In the genomic region with DNA sequence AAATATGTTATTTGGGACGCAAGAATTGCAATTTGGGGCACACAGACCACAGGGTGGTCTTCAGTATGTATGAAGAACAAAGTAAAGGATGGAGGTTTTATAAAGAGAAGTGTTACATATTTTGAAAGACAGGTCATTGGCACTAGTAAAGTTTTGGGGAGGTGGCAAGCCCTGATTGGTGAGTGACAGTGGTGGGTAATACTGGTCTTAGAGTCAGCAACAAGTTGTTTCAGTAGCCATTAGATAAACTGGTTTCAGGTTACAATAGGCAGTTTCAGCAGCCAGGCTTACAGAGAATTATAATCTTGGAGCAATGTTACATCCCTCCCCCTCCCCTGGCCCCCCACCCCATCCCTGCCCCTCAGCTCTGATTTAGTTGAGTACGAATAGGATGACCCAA, we compare ENCODE assay signal across 12 cellular contexts. TPM values are rescaled to one million over a fixed set of nuclear protein-coding genes. Genes with fewer than 3 reads are reported as not detected.
A peak's percentile ranks its signal among the peaks of the same experiment; 100 is the strongest.
DNase-seq lines count a peak whose midpoint lies in the region; ATAC-seq and TF ChIP-seq lines count a peak whose summit lies in the region.
"Had no signal": no experiment of that assay in that cellular context is flagged by ENCODE, and none has a peak within 500 bp of the region (broad histone marks: within the 10 kb centered on the region; RNA-seq: fewer than 3 reads in every experiment).

No MANE protein-coding gene starts in this region.

- H3F3A ChIP-seq in smooth muscle cell (ENCODE audit: low read depth), result peaks cover 23% of the 10 kb centered on the region

- no peaks in the 10 kb centered on the region for H3K9me3 Mint-ChIP-seq in activated T-cell treated with anti-CD3 and anti-CD28 coated beads, Interleukin-2, amount 50 U/mL, for 72 hours
- H3K9me3 Mint-ChIP-seq in activated T-cell treated with anti-CD3 and anti-CD28 coated beads, Interleukin-2, amount 50 U/mL, for 4 hours, result no peaks in the 10 kb centered on the region
- H3K9me3 Mint-ChIP-seq in WTC11, result peaks cover 6% of the 10 kb centered on the region; the same call in 1 of the 2 replicates

- WGBS in smooth muscle cell (ENCODE audit: low lambda C conversion rate), result 69% methylated on average over 2 of the region's 2 CpGs
- 93% methylated on average over 2 of the region's 2 CpGs for WGBS in suprapubic skin

- peak overlapping the region; percentile 88 for H3K27ac Mint-ChIP-seq in activated T-cell treated with anti-CD3 and anti-CD28 coated beads, Interleukin-2, amount 50 U/mL, for 72 hours
- peak overlapping the region; percentile 33; the same call in 1 of the 2 replicates for H3K27ac Mint-ChIP-seq in WTC11

- no peak overlapping the region for H3K9ac ChIP-seq in smooth muscle cell (ENCODE audit: low read depth)

- POLR2A ChIA-PET in WTC11 (lab: Charles Lee), result no interaction called here

- peaks cover 100% of the 10 kb centered on the region for H4K20me1 ChIP-seq in smooth muscle cell (ENCODE audit: low read depth)

- peaks cover 100% of the 10 kb centered on the region for H3K79me2 ChIP-seq in smooth muscle cell (ENCODE audit: low read depth)

- H3K9me3 ChIP-seq in cardiac muscle cell (ENCODE audit: low read depth) (no peaks in the 10 kb centered on the region), smooth muscle cell (replicated peaks; ENCODE audit: low read depth) (no peaks in the 10 kb centered on the region), suprapubic skin (no peaks in the 10 kb centered on the region)
- H3K9me3 ChIP-seq: thoracic aorta had no signal

- H3K27ac ChIP-seq in cardiac muscle cell, result peak overlapping the region; percentile 86
- peak overlapping the region; percentile 88 for H3K27ac ChIP-seq in smooth muscle cell (ENCODE audit: low read depth)
- H3K27ac ChIP-seq in suprapubic skin, result no peak overlapping the region
- H3K27ac ChIP-seq: thoracic aorta had no signal

- no peak for TF ChIP-seq EP300 in suprapubic skin (IDR thresholded peaks at IDR 0.05)

- TF ChIP-seq POLR2A in suprapubic skin (IDR thresholded peaks at IDR 0.05), result no peak

- H2AFZ ChIP-seq in smooth muscle cell (ENCODE audit: low read depth), result no peak overlapping the region

- H3K4me3 ChIP-seq in cardiac muscle cell (no peak overlapping the region), smooth muscle cell (no peak overlapping the region), suprapubic skin (no peak overlapping the region)
- H3K4me3 ChIP-seq: thoracic aorta had no signal

- H3K36me3 ChIP-seq in cardiac muscle cell, result peaks cover 2% of the 10 kb centered on the region
- H3K36me3 ChIP-seq in smooth muscle cell (ENCODE audit: low read depth), result no peaks in the 10 kb centered on the region
- H3K36me3 ChIP-seq in suprapubic skin, result peaks cover 17% of the 10 kb centered on the region

- TF ChIP-seq CTCF in WTC11 (IDR thresholded peaks at IDR 0.05) (no peak), cardiac muscle cell (IDR thresholded peaks at IDR 0.05; ENCODE audit: low read depth, low read length) (no peak), smooth muscle cell (IDR thresholded peaks at IDR 0.05; ENCODE audit: borderline replicate concordance, insufficient read depth, poor library complexity, severe bottlenecking) (no peak), suprapubic skin (IDR thresholded peaks at IDR 0.05) (no peak)

- no peak for ATAC-seq in activated T-cell treated with anti-CD3 and anti-CD28 coated beads, Interleukin-2, amount 50 U/mL, for 72 hours (replicated peaks in 1 of 2)
- ATAC-seq in activated T-cell treated with anti-CD3 and anti-CD28 coated beads, Interleukin-2, amount 50 U/mL, for 4 hours, result no peak
- ATAC-seq in WTC11 (peak; percentile 50), GM21528 (IDR thresholded peaks at IDR 0.05; ENCODE audit: low FRiP score, unreplicated experiment) (no peak)

- DNase-seq in activated T-cell treated with anti-CD3 and anti-CD28 coated beads, Interleukin-2, amount 50 U/mL, for 72 hours, result no peak
- DNase-seq in activated T-cell treated with anti-CD3 and anti-CD28 coated beads, Interleukin-2, amount 50 U/mL, for 4 hours, result no peak
- DNase-seq in WTC11 (ENCODE audit: low spot score) (no peak), cardiac muscle cell (ENCODE audit: low read depth in 1 of 2, low spot score in 1 of 2) (peak; percentile 47 to 66), smooth muscle cell (lab: John Stamatoyannopoulos, UW; ENCODE audit: unreplicated experiment) (no peak), suprapubic skin (ENCODE audit: low spot score in 2 of 2) (no peak), 8988T (no peak)
- DNase-seq: activated CD8-positive, alpha-beta memory T cell treated with anti-CD3 and anti-CD28 coated beads, Interleukin-2, amount 50 U/mL, for 4 hours; dermis blood vessel endothelial cell; NCI-H1048 had no signal

- H3K4me1 ChIP-seq in cardiac muscle cell (ENCODE audit: low read depth), result peaks cover 42% of the 10 kb centered on the region
- H3K4me1 ChIP-seq in smooth muscle cell (ENCODE audit: low read depth), result peaks cover 36% of the 10 kb centered on the region
- H3K4me1 ChIP-seq in suprapubic skin, result peaks cover 57% of the 10 kb centered on the region

- H3K27me3 ChIP-seq in cardiac muscle cell (no peaks in the 10 kb centered on the region), smooth muscle cell (ENCODE audit: low read depth) (no peaks in the 10 kb centered on the region), suprapubic skin (no peaks in the 10 kb centered on the region)

- CTCF ChIA-PET in WTC11 (lab: Charles Lee), result interaction anchor here (1.3 to 1.4 kb wide), 2 partner anchors 12 to 116 kb away, joined by 3 to 6 read pairs; no protein-coding TSS in a partner anchor

- peak overlapping the region; percentile 68 for H3K4me2 ChIP-seq in smooth muscle cell

- H3K36me3 Mint-ChIP-seq in activated T-cell treated with anti-CD3 and anti-CD28 coated beads, Interleukin-2, amount 50 U/mL, for 72 hours (ENCODE audit: insufficient read depth in 2 of 2), result peaks cover 0 to 7% of the 10 kb centered on the region in 2 donors
- peaks cover 10% of the 10 kb centered on the region for H3K36me3 Mint-ChIP-seq in activated T-cell treated with anti-CD3 and anti-CD28 coated beads, Interleukin-2, amount 50 U/mL, for 4 hours (ENCODE audit: insufficient read depth)
- H3K36me3 Mint-ChIP-seq in WTC11, result peaks cover 9% of the 10 kb centered on the region

- peaks cover 68% of the 10 kb centered on the region for H3K4me1 Mint-ChIP-seq in activated T-cell treated with anti-CD3 and anti-CD28 coated beads, Interleukin-2, amount 50 U/mL, for 72 hours (ENCODE audit: low read depth)
- H3K4me1 Mint-ChIP-seq in activated T-cell treated with anti-CD3 and anti-CD28 coated beads, Interleukin-2, amount 50 U/mL, for 4 hours (ENCODE audit: low read depth), result peaks cover 57% of the 10 kb centered on the region
- peaks cover 47% of the 10 kb centered on the region for H3K4me1 Mint-ChIP-seq in WTC11

- peak overlapping the region in 1 of 2 donors; percentile 49 for H3K4me3 Mint-ChIP-seq in activated T-cell treated with anti-CD3 and anti-CD28 coated beads, Interleukin-2, amount 50 U/mL, for 72 hours
- H3K4me3 Mint-ChIP-seq in activated T-cell treated with anti-CD3 and anti-CD28 coated beads, Interleukin-2, amount 50 U/mL, for 4 hours, result no peak overlapping the region
- H3K4me3 Mint-ChIP-seq in WTC11, result no peak overlapping the region

- no peaks in the 10 kb centered on the region for H3K27me3 Mint-ChIP-seq in activated T-cell treated with anti-CD3 and anti-CD28 coated beads, Interleukin-2, amount 50 U/mL, for 72 hours (ENCODE audit: low read depth)
- H3K27me3 Mint-ChIP-seq in activated T-cell treated with anti-CD3 and anti-CD28 coated beads, Interleukin-2, amount 50 U/mL, for 4 hours (ENCODE audit: low read depth), result no peaks in the 10 kb centered on the region
- H3K27me3 Mint-ChIP-seq in WTC11 (ENCODE audit: low read depth), result no peaks in the 10 kb centered on the region

TF ChIP-seq in WTC11, 78 proteins besides CTCF, POLR2A, EP300 and RAD21 (continues in another document):
- TF ChIP-seq GABPB1 (CRISPR knock-in tag; IDR thresholded peaks at IDR 0.05), result no peak
- no peak for TF ChIP-seq RORB (CRISPR knock-in tag; IDR thresholded peaks at IDR 0.05)
- TF ChIP-seq, protein P1, sequence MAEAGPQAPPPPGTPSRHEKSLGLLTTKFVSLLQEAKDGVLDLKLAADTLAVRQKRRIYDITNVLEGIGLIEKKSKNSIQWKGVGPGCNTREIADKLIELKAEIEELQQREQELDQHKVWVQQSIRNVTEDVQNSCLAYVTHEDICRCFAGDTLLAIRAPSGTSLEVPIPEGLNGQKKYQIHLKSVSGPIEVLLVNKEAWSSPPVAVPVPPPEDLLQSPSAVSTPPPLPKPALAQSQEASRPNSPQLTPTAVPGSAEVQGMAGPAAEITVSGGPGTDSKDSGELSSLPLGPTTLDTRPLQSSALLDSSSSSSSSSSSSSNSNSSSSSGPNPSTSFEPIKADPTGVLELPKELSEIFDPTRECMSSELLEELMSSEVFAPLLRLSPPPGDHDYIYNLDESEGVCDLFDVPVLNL (CRISPR knock-in tag; IDR thresholded peaks at IDR 0.05; ENCODE audit: borderline replicate concordance, low read depth), result no peak
- TF ChIP-seq, protein P2, sequence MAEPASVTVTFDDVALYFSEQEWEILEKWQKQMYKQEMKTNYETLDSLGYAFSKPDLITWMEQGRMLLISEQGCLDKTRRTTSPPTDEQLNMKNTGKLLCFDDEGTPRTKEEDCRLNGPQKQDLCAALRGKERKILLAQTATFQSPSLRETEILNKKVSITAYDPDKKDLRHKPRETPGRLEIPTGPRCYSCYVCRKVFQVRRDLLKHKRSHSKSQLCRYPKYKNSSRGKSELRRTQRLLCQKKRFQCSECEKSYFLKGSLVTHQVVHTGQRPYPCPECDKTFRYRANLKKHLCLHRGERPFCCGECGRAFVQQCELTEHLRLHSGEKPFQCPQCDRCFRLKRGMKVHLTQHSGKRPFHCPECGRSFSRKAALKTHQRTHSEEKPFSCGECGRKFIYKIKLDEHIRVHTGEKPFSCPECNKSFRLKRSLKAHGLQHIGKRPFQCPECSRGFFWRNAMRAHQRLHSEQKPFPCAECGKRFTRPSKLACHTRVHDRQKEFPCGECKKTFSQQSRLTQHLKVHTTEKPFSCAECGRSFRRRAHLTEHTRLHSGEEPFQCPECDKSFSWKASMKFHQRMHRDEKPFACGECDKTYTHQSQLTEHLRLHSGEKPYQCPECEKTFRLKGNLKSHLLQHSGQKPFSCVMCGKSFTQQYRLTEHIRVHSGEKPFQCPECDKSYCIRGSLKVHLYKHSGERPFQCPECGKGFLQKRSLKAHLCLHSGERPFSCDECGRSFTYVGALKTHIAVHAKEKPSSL (CRISPR knock-in tag; conservative IDR thresholded peaks at IDR 0.05), result no peak

RNA-seq across cellular contexts. Expression of a gene that starts 17.5 kb away (rescaled TPM):
- total RNA-seq in activated T-cell treated with anti-CD3 and anti-CD28 coated beads, Interleukin-2, amount 50 U/mL, for 72 hours, result 10 to 100 TPM; 80.6 to 95.5 TPM
- 10 to 100 TPM; 79.9 to 96.2 (median 95.5) TPM for total RNA-seq in activated T-cell treated with anti-CD3 and anti-CD28 coated beads, Interleukin-2, amount 50 U/mL, for 4 hours
- total RNA-seq in WTC11 (2021) (82.2 to 93.7 TPM (median 83.0 TPM) in 3 replicates), cardiac muscle cell (69.4 and 88.3 TPM in 2 replicates), smooth muscle cell (63.2 and 71.3 TPM in 2 replicates), suprapubic skin (10 to 100 TPM; 44.6 to 95.2 (median 57.2) TPM)
- polyA plus RNA-seq in cardiac muscle cell (72.9 and 97.4 TPM in 2 replicates), smooth muscle cell (68.4 and 69.0 TPM in 2 replicates)

Comparison
In these comparisons a context has a peak if more than half of its experiments do, and no peak if none do; other contexts are left out.
1. DNase-seq: peak in cardiac muscle cell (2 of 2); none in activated T-cell treated with anti-CD3 and anti-CD28 coated beads, Interleukin-2, amount 50 U/mL, for 72 hours (0 of 2), activated T-cell treated with anti-CD3 and anti-CD28 coated beads, Interleukin-2, amount 50 U/mL, for 4 hours (single experiment), WTC11 (single experiment), smooth muscle cell (single experiment), suprapubic skin (0 of 2) and 8988T (single experiment).